ENCODE assay signal across 8 cellular contexts in genomic region chr1:6554031-6554906, GRCh38. TPM values are rescaled to one million over a fixed set of nuclear protein-coding genes. Genes with fewer than 3 reads are reported as not detected.
DNase-seq lines count a peak whose midpoint lies in the region; ATAC-seq, FAIRE-seq and TF ChIP-seq lines count a peak whose summit lies in the region.

Gene NOL9 (minus strand): TSS chr1:6554513. CDS start chr1:6554502, 11 bp downstream.

- H2AK5ac ChIP-seq in H1 (ENCODE audit: low read depth, low read length) (no peak within 1 kb of the TSS), mesenchymal stem cell (ENCODE audit: low read length, severe bottlenecking) (no peak within 1 kb of the TSS)

- H3K23me2 ChIP-seq in H1 (ENCODE audit: low read depth, low read length): no peaks in the 10 kb centered on the region; the same call in 1 of the 2 replicates

- H3K23ac ChIP-seq in H1 (ENCODE audit: insufficient read length) (no peak within 1 kb of the TSS), mesenchymal stem cell (ENCODE audit: low read length in 2 of 2) (peak within 1 kb of the TSS in 1 of 2 experiments; percentile 68)

- H3K18ac ChIP-seq in H1 (ENCODE audit: extremely low read depth, low read length) (no peak within 1 kb of the TSS; the same call in 1 of the 2 replicates), mesenchymal stem cell (ENCODE audit: low read depth in 1 of 2, low read length in 2 of 2) (peak within 1 kb of the TSS; percentile 93 to 99)

- H3K4me1 ChIP-seq in H1 (replicated peaks in 1 of 4; ENCODE audit: control insufficient read depth in 3 of 4, insufficient read depth in 4 of 4, low read length in 3 of 4) (peaks cover 3 to 6% (median 5%) of the 10 kb centered on the region in 4 experiments; a peak in 5 of 7 replicates), mesenchymal stem cell (ENCODE audit: control insufficient read depth, insufficient read depth, low read depth, low read length) (peaks cover 10% of the 10 kb centered on the region)

- H3K56ac ChIP-seq in H1 (replicated peaks; ENCODE audit: insufficient read length, low read depth, low read length): peak within 1 kb of the TSS; percentile 18

- H2AFZ ChIP-seq in H1 (ENCODE audit: low read length) (peak within 1 kb of the TSS; percentile 47), mesenchymal stem cell (ENCODE audit: low read depth, low read length) (peak within 1 kb of the TSS; percentile 48)

- H3K4me2 ChIP-seq in H1 (ENCODE audit: insufficient read depth in 1 of 2, low read depth in 2 of 2, low read length in 2 of 2): peak within 1 kb of the TSS; percentile 71 to 78
- H3K4me2 ChIP-seq in mesenchymal stem cell (ENCODE audit: low read length, poor library complexity, severe bottlenecking): peak within 1 kb of the TSS; percentile 97

- peak; percentile 90 for DNase-seq in COLO829 (ENCODE audit: low spot score)
- DNase-seq in HS-27A (ENCODE audit: low read depth): peak; percentile 75
- peak; percentile 84 for DNase-seq in NK-92 treated with Interleukin-12 subunit alpha and Interleukin-12 subunit beta, amount 100 ng/mL, for 24 hours (lab: John Stamatoyannopoulos, UW)
- DNase-seq in H1 (ENCODE audit: low read depth in 1 of 2, low spot score in 2 of 2): peak; percentile 73 to 99
- DNase-seq in mesenchymal stem cell: peak; percentile 92
- peak; percentile 86 for DNase-seq in stimulated activated CD8-positive, alpha-beta memory T cell treated with anti-CD3 and anti-CD28 coated beads, Interleukin-12 subunit alpha, Interleukin-12 subunit beta, amount 100 ng/mL, for 4 hours (ENCODE audit: low read depth)

- H4K8ac ChIP-seq in H1 (ENCODE audit: extremely low read depth, insufficient read depth, low read length) (peak within 1 kb of the TSS; percentile 96), mesenchymal stem cell (ENCODE audit: low read length) (peak within 1 kb of the TSS; percentile 97)

- H3K9me3 ChIP-seq in H1 (ENCODE audit: insufficient read depth in 2 of 2, low read depth in 1 of 2, low read length in 1 of 2): no peaks in the 10 kb centered on the region
- no peaks in the 10 kb centered on the region for H3K9me3 ChIP-seq in mesenchymal stem cell (ENCODE audit: control insufficient read depth, low read length)

- peak within 1 kb of the TSS; percentile 86 for H3K27ac ChIP-seq in H1 (ENCODE audit: low read depth, low read length)
- H3K27ac ChIP-seq in mesenchymal stem cell (ENCODE audit: low read length, poor library complexity, severe bottlenecking): no peak within 1 kb of the TSS

- peak; percentile 85 to 93 (median 87) for TF ChIP-seq CTCF in H1 (IDR thresholded peaks at IDR 0.05; ENCODE audit: control extremely low read depth in 1 of 3, insufficient read depth in 1 of 3, low read depth in 1 of 3, low read length in 3 of 3)

- POLR2A ChIA-PET in activated CD8-positive, alpha-beta memory T cell treated with anti-CD3 and anti-CD28 coated beads for 36 hours (lab: Charles Lee): interaction anchor here (0.6 to 3.2 kb wide), 7 partner anchors 18 to 245 kb away, joined by 3 to 16 read pairs (median 3); partner anchors contain the start of genes KLHL21 and ZBTB48
- POLR2A ChIA-PET in H1 (lab: Charles Lee; ENCODE audit: partially characterized antibody): interaction anchor here (0.7 to 5.2 kb wide), 17 partner anchors 7 to 1874 kb away, joined by 3 to 46 read pairs (median 4); partner anchors contain the start of gene KLHL21

- H2BK5ac ChIP-seq in H1 (ENCODE audit: low read depth, low read length): no peak within 1 kb of the TSS; the same call in 1 of the 2 replicates
- no peak within 1 kb of the TSS for H2BK5ac ChIP-seq in mesenchymal stem cell (ENCODE audit: low read depth, low read length, poor library complexity, severe bottlenecking)

- CTCF ChIA-PET in activated CD8-positive, alpha-beta memory T cell treated with anti-CD3 and anti-CD28 coated beads for 36 hours (lab: Charles Lee): interaction anchor here (0.7 to 3.3 kb wide), 24 partner anchors 17 to 212 kb away, joined by 3 to 21 read pairs (median 4); partner anchors contain the start of genes KLHL21 and PLEKHG5
- CTCF ChIA-PET in H1 (lab: Charles Lee; ENCODE audit: partially characterized antibody): interaction anchor here (0.6 to 3.4 kb wide), 27 partner anchors 9 to 1122 kb away, joined by 3 to 23 read pairs (median 5); partner anchors contain the start of gene ZBTB48

- H3K9ac ChIP-seq in H1 (replicated peaks in 1 of 4; ENCODE audit: extremely low read depth in 1 of 4, low read depth in 3 of 4, low read length in 3 of 4) (peak within 1 kb of the TSS; percentile 62 to 100 (median 95)), mesenchymal stem cell (ENCODE audit: low read length) (peak within 1 kb of the TSS; percentile 95)

- H3K14ac ChIP-seq in H1 (ENCODE audit: insufficient read length) (no peak within 1 kb of the TSS), mesenchymal stem cell (ENCODE audit: low read length in 2 of 2) (peak within 1 kb of the TSS; percentile 27 to 77)

- no peak within 1 kb of the TSS for H3K4ac ChIP-seq in H1 (replicated peaks; ENCODE audit: insufficient read length, low read depth, low read length)
- peak within 1 kb of the TSS; percentile 85 to 98 for H3K4ac ChIP-seq in mesenchymal stem cell (ENCODE audit: low read depth in 1 of 2, low read length in 2 of 2)

- WGBS in H1 (ENCODE audit: extremely low coverage in 1 of 2, insufficient coverage in 1 of 2, insufficient read length in 1 of 2, insufficient replicate concordance in 2 of 2, low coverage in 1 of 2, low lambda C conversion rate in 2 of 2, missing lambda C conversion rate in 1 of 2), 2 experiments: 11% methylated on average over 37 of the region's 87 CpGs; no CpG with 5 or more reads in 1 of the 2 experiments
- 3% methylated on average over 77 of the region's 87 CpGs for WGBS in mesenchymal stem cell

- H2BK20ac ChIP-seq in H1 (ENCODE audit: low read length): no peak within 1 kb of the TSS

- H3K36me3 ChIP-seq in H1 (ENCODE audit: control insufficient read depth in 2 of 4, insufficient read depth in 4 of 4, low read length in 3 of 4): peaks cover 4 to 11% (median 7%) of the 10 kb centered on the region in 4 experiments; a peak in 7 of 8 replicates
- peaks cover 9 to 14% of the 10 kb centered on the region in 2 experiments for H3K36me3 ChIP-seq in mesenchymal stem cell (ENCODE audit: control insufficient read depth in 1 of 2, insufficient read depth in 2 of 2, low read depth in 1 of 2, low read length in 2 of 2)

- H3K4me3 ChIP-seq in H1 (ENCODE audit: extremely low read depth in 1 of 4, insufficient read depth in 2 of 4, low read depth in 3 of 4, low read length in 4 of 4): peak within 1 kb of the TSS; percentile 66 to 97 (median 90)
- H3K4me3 ChIP-seq in mesenchymal stem cell (ENCODE audit: insufficient read depth in 1 of 2, low read depth in 1 of 2, low read length in 2 of 2): peak within 1 kb of the TSS; percentile 93 to 95

- H2BK120ac ChIP-seq in H1 (replicated peaks; ENCODE audit: low read depth, low read length) (no peak within 1 kb of the TSS), mesenchymal stem cell (ENCODE audit: low read depth, low read length) (peak within 1 kb of the TSS; percentile 91)

- H4K5ac ChIP-seq in H1 (ENCODE audit: insufficient read length, low read depth, low read length): peak within 1 kb of the TSS; percentile 37

- peak; percentile 94 for ATAC-seq in GM19467 (IDR thresholded peaks at IDR 0.05; ENCODE audit: unreplicated experiment)

- peaks cover 3 to 4% of the 10 kb centered on the region in 2 experiments for H4K20me1 ChIP-seq in H1 (replicated peaks in 1 of 2; ENCODE audit: control insufficient read depth in 1 of 2, insufficient read depth in 2 of 2, low read length in 2 of 2)

- no peak for FAIRE-seq in H1 (lab: Jason Lieb, UNC)

- H4K91ac ChIP-seq in H1 (replicated peaks; ENCODE audit: insufficient read length, low read length): peak within 1 kb of the TSS; percentile 1
- peak within 1 kb of the TSS; percentile 72 for H4K91ac ChIP-seq in mesenchymal stem cell (ENCODE audit: low read length)

- H3K79me1 ChIP-seq in H1 (ENCODE audit: low read depth, low read length): peaks cover 5% of the 10 kb centered on the region
- H3K79me1 ChIP-seq in mesenchymal stem cell (replicated peaks; ENCODE audit: low read length, poor library complexity, severe bottlenecking): peaks cover 9% of the 10 kb centered on the region

- H3K27me3 ChIP-seq in H1 (replicated peaks in 1 of 4; ENCODE audit: control insufficient read depth in 3 of 4, extremely low read depth in 1 of 4, insufficient read depth in 3 of 4, low read length in 3 of 4) (no peaks in the 10 kb centered on the region), mesenchymal stem cell (ENCODE audit: control insufficient read depth in 1 of 2, insufficient read depth in 1 of 2, low read length in 2 of 2) (no peaks in the 10 kb centered on the region)

- 0 out of 2 replicates have a peak within 1 kb of the TSS, but pooled peaks have one; percentile 81 for H2BK15ac ChIP-seq in H1 (ENCODE audit: low read length)
- H2BK15ac ChIP-seq in mesenchymal stem cell (ENCODE audit: low read depth, poor library complexity, severe bottlenecking): no peak within 1 kb of the TSS

- 0 out of 2 replicates have a peak within 1 kb of the TSS, but pooled peaks have one; percentile 78 for H2BK12ac ChIP-seq in H1 (ENCODE audit: low read depth, low read length)
- peak within 1 kb of the TSS in 1 of 2 experiments; percentile 23 for H2BK12ac ChIP-seq in mesenchymal stem cell (ENCODE audit: low read length in 2 of 2)

- peaks cover 6 to 23% of the 10 kb centered on the region in 2 experiments for H3K79me2 ChIP-seq in H1 (ENCODE audit: control insufficient read depth in 1 of 2, insufficient read depth in 2 of 2, low read length in 2 of 2)

- peak; percentile 54 to 87 for TF ChIP-seq POLR2A in H1 (IDR thresholded peaks at IDR 0.05; ENCODE audit: control extremely low read depth in 1 of 2, low read depth in 2 of 2, low read length in 2 of 2)

- TF ChIP-seq EP300 in H1 (IDR thresholded peaks at IDR 0.05; ENCODE audit: borderline replicate concordance in 1 of 2, low read depth in 2 of 2, low read length in 2 of 2): no peak

- peak; percentile 47 to 60 for TF ChIP-seq RAD21 in H1 (IDR thresholded peaks at IDR 0.05 in 1 of 2, conservative IDR thresholded peaks at IDR 0.05 in 1 of 2; ENCODE audit: low read depth in 2 of 2, low read length in 2 of 2)

TF ChIP-seq in H1, 55 proteins besides CTCF, POLR2A, EP300 and RAD21 (continues in another document):
- TF ChIP-seq POLR2AphosphoS5 (IDR thresholded peaks at IDR 0.05; ENCODE audit: low read depth, low read length): peak; percentile 83
- TF ChIP-seq KDM1A (IDR thresholded peaks at IDR 0.05; ENCODE audit: borderline replicate concordance, low read length): no peak

RNA-seq across cellular contexts. Expression of gene NOL9, which starts in this region (rescaled TPM):
- total RNA-seq in activated CD8-positive, alpha-beta memory T cell treated with anti-CD3 and anti-CD28 coated beads for 36 hours: 10 to 100 TPM; 59.1 to 59.2 TPM
- total RNA-seq in H1 (2021; fragmentation: NEBNext Ultra II Directional; extraction: Animal tissue kit (Norgen Biotek cat#: 25700)): 38.1 and 42.9 TPM in 2 replicates
- 11.6 and 17.1 TPM in 2 replicates for polyA plus RNA-seq in H1 (2011; rRNA removed)
- 14.3 TPM for polyA plus RNA-seq in H1 (2011; cell fraction: cytosol; rRNA removed)
- polyA plus RNA-seq in H1 (2011; cell fraction: nucleus; rRNA removed): 13.0 TPM
- 7.7 to 13.4 TPM (median 9.7 TPM) in 4 replicates for polyA plus RNA-seq in H1 (2012, experiment 1 of 2)
- 3.5 TPM for polyA plus RNA-seq in H1 (2012, experiment 2 of 2)
- polyA plus RNA-seq in H1 (2013, experiment 1 of 2): 14.9 TPM
- 14.8 TPM for polyA plus RNA-seq in H1 (2013, experiment 2 of 2)
- polyA minus RNA-seq in H1 (2011; rRNA and poly(A)+ RNA removed): 30.9 and 33.2 TPM in 2 replicates
- 20.6 TPM for polyA minus RNA-seq in H1 (2011; cell fraction: cytosol; rRNA and poly(A)+ RNA removed)
- 40.2 TPM for polyA minus RNA-seq in H1 (2011; cell fraction: nucleus; rRNA and poly(A)+ RNA removed)
- 7.3 TPM for polyA plus RNA-seq in mesenchymal stem cell (2013, experiment 1 of 2)
- 7.3 TPM for polyA plus RNA-seq in mesenchymal stem cell (2013, experiment 2 of 2)
